In the genomic region with DNA sequence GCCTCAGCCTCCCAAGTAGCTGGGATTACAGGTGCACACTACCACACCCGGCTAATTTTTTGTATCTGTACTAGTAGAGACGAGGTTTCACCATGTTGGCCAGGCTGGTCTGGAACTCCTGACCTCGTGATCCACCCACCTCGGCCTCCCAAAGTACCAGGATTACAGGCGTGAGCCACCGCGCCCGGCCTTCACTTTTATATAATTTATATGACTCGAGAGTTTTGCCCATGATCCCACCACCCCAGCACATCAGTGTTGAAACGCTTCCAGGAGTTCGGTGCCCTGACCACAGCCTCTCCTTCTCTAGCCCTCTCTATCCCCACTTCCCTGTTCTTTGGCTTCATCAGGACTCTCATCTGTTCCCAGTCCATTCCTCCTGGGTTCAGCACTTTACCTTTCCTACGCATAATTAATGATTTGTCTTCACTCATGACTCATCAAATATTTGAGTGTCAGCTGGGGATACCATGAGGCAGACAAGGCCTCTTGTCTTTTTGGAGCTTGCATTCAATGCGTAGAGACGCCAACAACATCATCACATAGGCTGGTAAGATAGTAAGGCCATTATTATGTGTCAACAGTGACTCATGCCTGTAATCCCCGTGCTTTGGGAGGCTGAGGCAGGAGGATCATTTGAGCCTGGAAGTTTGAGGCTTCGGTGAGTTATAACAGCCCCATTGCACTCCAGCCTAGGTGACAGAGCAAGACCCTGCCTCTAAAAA, we compare ENCODE assay signal across 8 cellular contexts. TPM values are rescaled to one million over a fixed set of nuclear protein-coding genes. Genes with fewer than 3 reads are reported as not detected.
A peak's percentile ranks its signal among the peaks of the same experiment; 100 is the strongest.
DNase-seq lines count a peak whose midpoint lies in the region; ATAC-seq, FAIRE-seq and TF ChIP-seq lines count a peak whose summit lies in the region.

No MANE protein-coding gene starts in this region.

- intact Hi-C loops in cardiac septum (cut with DNase I), result no loop called here

- no peak for TF ChIP-seq EP300 in gastroesophageal sphincter (IDR thresholded peaks at IDR 0.05)

- FAIRE-seq in GM19239 (lab: Jason Lieb, UNC), result no peak

- no peak for TF ChIP-seq POLR2A in gastroesophageal sphincter (IDR thresholded peaks at IDR 0.05)

- no peaks in the 10 kb centered on the region for H3K27me3 ChIP-seq in cardiac muscle cell
- H3K27me3 ChIP-seq in gastroesophageal sphincter, result no peaks in the 10 kb centered on the region

- peak overlapping the region; percentile 48 for H3K4me3 ChIP-seq in cardiac muscle cell
- peak overlapping the region; percentile 79 for H3K4me3 ChIP-seq in WI38 (ENCODE audit: low read depth, low read length)
- peak overlapping the region in 1 of 2 donors; percentile 64 for H3K4me3 ChIP-seq in gastroesophageal sphincter

- H3K27ac ChIP-seq in cardiac muscle cell (peak overlapping the region; percentile 98), gastroesophageal sphincter (peak overlapping the region in 3 of 4 donors; percentile 89 to 95 (median 92))

- 71 to 84% methylated on average over 8 to 16 of the region's 16 CpGs for WGBS in gastroesophageal sphincter (ENCODE audit: low coverage in 1 of 2), 2 donors

- H3K9me3 Mint-ChIP-seq in stimulated activated naive CD8-positive, alpha-beta T cell treated with anti-CD3 and anti-CD28 coated beads, Interleukin-15, amount 100 ng/mL, for 72 hours, result no peaks in the 10 kb centered on the region

- H3K36me3 ChIP-seq in cardiac muscle cell, result no peaks in the 10 kb centered on the region
- peaks cover 0 to 34% of the 10 kb centered on the region in 2 donors for H3K36me3 ChIP-seq in gastroesophageal sphincter

- H3K4me1 Mint-ChIP-seq in stimulated activated naive CD8-positive, alpha-beta T cell treated with anti-CD3 and anti-CD28 coated beads, Interleukin-15, amount 100 ng/mL, for 72 hours, result peaks cover 57% of the 10 kb centered on the region

- peaks cover 4% of the 10 kb centered on the region for H3K4me1 ChIP-seq in cardiac muscle cell (ENCODE audit: low read depth)
- peaks cover 0 to 47% (median 11%) of the 10 kb centered on the region in 3 donors for H3K4me1 ChIP-seq in gastroesophageal sphincter

- peak overlapping the region; percentile 93 to 97 for H3K4me3 Mint-ChIP-seq in stimulated activated naive CD8-positive, alpha-beta T cell treated with anti-CD3 and anti-CD28 coated beads, Interleukin-15, amount 100 ng/mL, for 72 hours

- H3K27ac Mint-ChIP-seq in stimulated activated naive CD8-positive, alpha-beta T cell treated with anti-CD3 and anti-CD28 coated beads, Interleukin-15, amount 100 ng/mL, for 72 hours, result peak overlapping the region; percentile 94 to 98

- no peaks in the 10 kb centered on the region for H3K9me3 ChIP-seq in cardiac muscle cell (ENCODE audit: low read depth)
- H3K9me3 ChIP-seq in gastroesophageal sphincter, result no peaks in the 10 kb centered on the region

- TF ChIP-seq CTCF in cardiac muscle cell (IDR thresholded peaks at IDR 0.05; ENCODE audit: low read depth, low read length), result no peak
- TF ChIP-seq CTCF in WI38 (IDR thresholded peaks at IDR 0.05; ENCODE audit: low read depth, low read length), result no peak
- TF ChIP-seq CTCF in gastroesophageal sphincter (IDR thresholded peaks at IDR 0.05), result no peak
- TF ChIP-seq CTCF in GM20000 (IDR thresholded peaks at IDR 0.05; ENCODE audit: extremely low read depth, missing control alignments), result no peak

- no peaks in the 10 kb centered on the region for H3K27me3 Mint-ChIP-seq in stimulated activated naive CD8-positive, alpha-beta T cell treated with anti-CD3 and anti-CD28 coated beads, Interleukin-15, amount 100 ng/mL, for 72 hours

- DNase-seq in cardiac muscle cell (ENCODE audit: low read depth in 1 of 2, low spot score in 1 of 2) (peak in 1 of 2 donors; percentile 50), cardiac septum (ENCODE audit: low spot score) (no peak), GM19239 (ENCODE audit: insufficient read length, low spot score) (no peak), GM20000 (ENCODE audit: low spot score) (no peak), NCI-H2171 treated with DMSO at 0.1 percent for 48 hours (lab: John Stamatoyannopoulos, UW) (no peak)
- no peak for DNase-seq in stimulated activated naive CD8-positive, alpha-beta T cell treated with anti-CD3 and anti-CD28 coated beads, Interleukin-15, amount 100 ng/mL, for 72 hours

- ATAC-seq in gastroesophageal sphincter, result no peak
- ATAC-seq in stimulated activated naive CD8-positive, alpha-beta T cell treated with anti-CD3 and anti-CD28 coated beads, Interleukin-15, amount 100 ng/mL, for 72 hours, result no peak

RNA-seq across cellular contexts. Expression of gene PMF1, which starts 1.4 kb away (rescaled TPM):
- 106 and 129 TPM in 2 replicates for total RNA-seq in cardiac muscle cell
- 133 and 151 TPM in 2 replicates for polyA plus RNA-seq in cardiac muscle cell
- total RNA-seq in cardiac septum, result 54.3 TPM
- total RNA-seq in gastroesophageal sphincter, result 10 to 100 TPM; 49.3 to 58.9 (median 51.8) TPM

RNA-seq across cellular contexts. Expression of gene SLC25A44, which starts 20.3 kb away (rescaled TPM):
- total RNA-seq in cardiac muscle cell (9.2 and 9.7 TPM in 2 replicates), cardiac septum (15.4 TPM), gastroesophageal sphincter (10 to 100 TPM in 3 of 4 donors, 1 to 10 TPM in 1; 9.4 to 17.0 (median 12.7) TPM)
- 13.8 and 18.1 TPM in 2 replicates for polyA plus RNA-seq in cardiac muscle cell

RNA-seq across cellular contexts. Expression of gene BGLAP, which starts 27.8 kb away (rescaled TPM):
- total RNA-seq in cardiac muscle cell (0.51 and 0.67 TPM in 2 replicates), cardiac septum (0.78 TPM), gastroesophageal sphincter (under 1 TPM in 1 of 4 donors, not detected in 3; 0.54 TPM)
- polyA plus RNA-seq in cardiac muscle cell, result 0.32 and 1.8 TPM in 2 replicates

RNA-seq across cellular contexts. Expression of gene PAQR6, which starts 33.7 kb away (rescaled TPM):
- total RNA-seq in cardiac muscle cell (34.5 and 35.7 TPM in 2 replicates), cardiac septum (2.6 TPM), gastroesophageal sphincter (1 to 10 TPM; 1.2 to 3.4 (median 1.6) TPM)
- polyA plus RNA-seq in cardiac muscle cell, result 23.3 and 40.1 TPM in 2 replicates
